1 cellular context compared by ENCODE assay signal in genomic region chr17:45090711-45091110, GRCh38.
TF ChIP-seq lines count a peak whose summit lies in the region.

No MANE protein-coding gene starts in this region.

TF ChIP-seq in HepG2, 621 proteins besides CTCF, POLR2A, EP300 and RAD21:
- TF ChIP-seq ELF1 (CRISPR knock-in tag; IDR thresholded peaks at IDR 0.05) = no peak
- TF ChIP-seq MNT (IDR thresholded peaks at IDR 0.05) = no peak
- TF ChIP-seq ZBTB46 (CRISPR knock-in tag; IDR thresholded peaks at IDR 0.05; ENCODE audit: borderline replicate concordance) = no peak
- TF ChIP-seq RXRA (CRISPR knock-in tag; IDR thresholded peaks at IDR 0.05) = peak; percentile 44; the same call in 1 of the 2 replicates
- no peak for TF ChIP-seq SP2 (CRISPR knock-in tag; IDR thresholded peaks at IDR 0.05)
- no peak for TF ChIP-seq GABPA (IDR thresholded peaks at IDR 0.05; ENCODE audit: low read depth, low read length)
- TF ChIP-seq GABPA (CRISPR knock-in tag; IDR thresholded peaks at IDR 0.05; ENCODE audit: low read depth) = no peak
